Comparison of ENCODE assay signal across 8 cellular contexts in the genomic region with DNA sequence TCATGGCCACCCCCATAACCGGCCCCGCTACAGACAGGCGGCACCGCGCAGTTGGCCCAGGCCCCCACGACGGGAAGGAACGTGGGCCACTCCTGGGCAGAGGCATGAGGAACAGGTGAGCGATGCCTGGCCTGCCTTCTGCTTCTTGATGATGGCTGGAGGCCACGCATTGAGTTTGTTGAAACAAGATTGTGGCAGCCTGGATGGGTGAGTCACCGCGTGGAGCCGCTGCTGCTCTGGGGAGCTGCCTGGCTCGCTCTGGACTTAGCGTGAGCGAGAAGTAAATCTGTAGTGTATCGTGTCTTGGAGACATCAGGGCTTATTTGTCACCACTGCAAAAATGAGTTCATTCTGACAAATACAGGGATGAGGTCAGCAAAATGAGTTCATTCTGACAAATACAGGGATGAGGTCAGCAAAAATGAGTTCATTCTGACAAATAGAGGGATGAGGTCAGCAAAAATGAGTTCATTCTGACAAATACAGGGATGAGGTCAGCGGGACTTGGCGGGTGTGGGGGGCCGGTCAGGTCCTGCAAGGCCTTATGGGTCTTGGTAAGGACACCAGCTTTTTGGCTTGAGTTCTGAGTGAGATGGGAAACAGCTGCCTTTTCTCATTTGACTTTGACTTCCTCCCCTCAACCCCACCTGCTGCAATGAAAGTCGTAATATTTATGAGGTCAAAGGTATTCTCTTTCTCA.
A peak's percentile ranks its signal among the peaks of the same experiment; 100 is the strongest.
DNase-seq lines count a peak whose midpoint lies in the region; ATAC-seq and TF ChIP-seq lines count a peak whose summit lies in the region.

No MANE protein-coding gene starts in this region.

- H3K27me3 ChIP-seq in naive thymus-derived CD4-positive, alpha-beta T cell (ENCODE audit: control insufficient read depth in 2 of 2, insufficient read depth in 2 of 2, low read length in 2 of 2), result no peaks in the 10 kb centered on the region
- H3K27me3 ChIP-seq in gastroesophageal sphincter, result no peaks in the 10 kb centered on the region

- no peak for TF ChIP-seq POLR2A in gastroesophageal sphincter (IDR thresholded peaks at IDR 0.05)

- POLR2A ChIA-PET in naive thymus-derived CD4-positive, alpha-beta T cell (lab: Charles Lee), result no interaction called here

- TF ChIP-seq EP300 in gastroesophageal sphincter (IDR thresholded peaks at IDR 0.05), result no peak

- H3K9me3 ChIP-seq in naive thymus-derived CD4-positive, alpha-beta T cell (ENCODE audit: control insufficient read depth in 2 of 3, low read length in 3 of 3), result no peaks in the 10 kb centered on the region
- no peaks in the 10 kb centered on the region for H3K9me3 ChIP-seq in gastroesophageal sphincter

- DNase-seq in ELF-1 (ENCODE audit: low read depth, low spot score) (peak; percentile 64), NCI-H1694 treated with DMSO at 0.1 percent for 48 hours (lab: John Stamatoyannopoulos, UW) (no peak)
- no peak for DNase-seq in activated naive CD8-positive, alpha-beta T cell treated with anti-CD3 and anti-CD28 coated beads, Interleukin-2, amount 50 U/mL, for 24 hours
- DNase-seq in naive thymus-derived CD4-positive, alpha-beta T cell, result no peak

- H3K27ac Mint-ChIP-seq in activated naive CD8-positive, alpha-beta T cell treated with anti-CD3 and anti-CD28 coated beads, Interleukin-2, amount 50 U/mL, for 24 hours, result peak overlapping the region; percentile 69
- peak overlapping the region in 2 of 9 donors; percentile 18 to 53 for H3K27ac Mint-ChIP-seq in naive thymus-derived CD4-positive, alpha-beta T cell

- no peak for TF ChIP-seq CTCF in gastroesophageal sphincter (IDR thresholded peaks at IDR 0.05)

- peaks cover 24% of the 10 kb centered on the region for H3K4me1 Mint-ChIP-seq in activated naive CD8-positive, alpha-beta T cell treated with anti-CD3 and anti-CD28 coated beads, Interleukin-2, amount 50 U/mL, for 24 hours
- H3K4me1 Mint-ChIP-seq in naive thymus-derived CD4-positive, alpha-beta T cell, result peaks cover 5 to 22% (median 9%) of the 10 kb centered on the region in 7 donors

- H3K36me3 ChIP-seq in naive thymus-derived CD4-positive, alpha-beta T cell (ENCODE audit: control insufficient read depth in 2 of 3, insufficient read depth in 3 of 3, low read length in 3 of 3), result no peaks in the 10 kb centered on the region
- H3K36me3 ChIP-seq in gastroesophageal sphincter, result no peaks in the 10 kb centered on the region

- H3K4me3 ChIP-seq in naive thymus-derived CD4-positive, alpha-beta T cell (ENCODE audit: low read length), result no peak overlapping the region
- H3K4me3 ChIP-seq in gastroesophageal sphincter, result no peak overlapping the region

- CTCF ChIA-PET in naive thymus-derived CD4-positive, alpha-beta T cell (lab: Charles Lee), result interaction anchor here (0.8 kb wide), 1 partner anchor 183 kb away, joined by 3 read pairs; no protein-coding TSS in a partner anchor

- H3K9me3 Mint-ChIP-seq in activated naive CD8-positive, alpha-beta T cell treated with anti-CD3 and anti-CD28 coated beads, Interleukin-2, amount 50 U/mL, for 24 hours, result no peaks in the 10 kb centered on the region
- peaks cover 0 to 3% (median 0%) of the 10 kb centered on the region in 11 donors for H3K9me3 Mint-ChIP-seq in naive thymus-derived CD4-positive, alpha-beta T cell

- intact Hi-C loops in naive thymus-derived CD4-positive, alpha-beta T cell (cut with micrococcal nuclease), result loop anchor here in 1 of 2 donors (10.0 kb wide), 1 partner anchor 49 kb away; no protein-coding TSS in a partner anchor

- H3K27ac ChIP-seq in naive thymus-derived CD4-positive, alpha-beta T cell (ENCODE audit: low read depth, low read length), result no peak overlapping the region
- peak overlapping the region in 2 of 4 donors; percentile 4 to 70 for H3K27ac ChIP-seq in gastroesophageal sphincter

- 43 to 58% methylated on average over 4 to 7 of the region's 21 CpGs for WGBS in gastroesophageal sphincter (ENCODE audit: low coverage in 1 of 2), 2 donors

- H3K4me1 ChIP-seq in naive thymus-derived CD4-positive, alpha-beta T cell (ENCODE audit: control insufficient read depth in 2 of 2, insufficient read depth in 2 of 2, low read length in 2 of 2), result no peaks in the 10 kb centered on the region
- H3K4me1 ChIP-seq in gastroesophageal sphincter, result peaks cover 0 to 21% (median 8%) of the 10 kb centered on the region in 3 donors

- ATAC-seq in HG03457 (IDR thresholded peaks at IDR 0.05; ENCODE audit: unreplicated experiment) (peak; percentile 53), gastroesophageal sphincter (no peak), HG02763 (IDR thresholded peaks at IDR 0.05; ENCODE audit: unreplicated experiment) (no peak), GM18520 (IDR thresholded peaks at IDR 0.05; ENCODE audit: unreplicated experiment) (no peak)
- ATAC-seq in activated naive CD8-positive, alpha-beta T cell treated with anti-CD3 and anti-CD28 coated beads, Interleukin-2, amount 50 U/mL, for 24 hours, result peak; percentile 65
- ATAC-seq in naive thymus-derived CD4-positive, alpha-beta T cell, result peak; percentile 42

- H3K27me3 Mint-ChIP-seq in activated naive CD8-positive, alpha-beta T cell treated with anti-CD3 and anti-CD28 coated beads, Interleukin-2, amount 50 U/mL, for 24 hours, result no peaks in the 10 kb centered on the region
- H3K27me3 Mint-ChIP-seq in naive thymus-derived CD4-positive, alpha-beta T cell, result no peaks in the 10 kb centered on the region

- H3K36me3 Mint-ChIP-seq in activated naive CD8-positive, alpha-beta T cell treated with anti-CD3 and anti-CD28 coated beads, Interleukin-2, amount 50 U/mL, for 24 hours (ENCODE audit: low read depth), result no peaks in the 10 kb centered on the region
- H3K36me3 Mint-ChIP-seq in naive thymus-derived CD4-positive, alpha-beta T cell, result peaks cover 0 to 4% (median 0%) of the 10 kb centered on the region in 5 donors

- no peak overlapping the region for H3K4me3 Mint-ChIP-seq in activated naive CD8-positive, alpha-beta T cell treated with anti-CD3 and anti-CD28 coated beads, Interleukin-2, amount 50 U/mL, for 24 hours
- peak overlapping the region in 3 of 10 donors; percentile 11 to 48 (median 30) for H3K4me3 Mint-ChIP-seq in naive thymus-derived CD4-positive, alpha-beta T cell

Comparison
In these comparisons a context has a peak if more than half of its experiments do, and no peak if none do; other contexts are left out.
1. ATAC-seq: peak in HG03457 (single experiment), activated naive CD8-positive, alpha-beta T cell treated with anti-CD3 and anti-CD28 coated beads, Interleukin-2, amount 50 U/mL, for 24 hours (single experiment) and naive thymus-derived CD4-positive, alpha-beta T cell (single experiment); none in gastroesophageal sphincter (single experiment), HG02763 (single experiment) and GM18520 (single experiment).